Comparison of ENCODE assay signal across 19 cellular contexts in genomic region chr12:31506907-31507306, GRCh38.
A peak's percentile ranks its signal among the peaks of the same experiment; 100 is the strongest.
DNase-seq lines count a peak whose midpoint lies in the region; ATAC-seq and TF ChIP-seq lines count a peak whose summit lies in the region.
"Had no signal": no experiment of that assay in that cellular context is flagged by ENCODE, and none has a peak within 500 bp of the region (broad histone marks: within the 10 kb centered on the region; RNA-seq: fewer than 3 reads in every experiment).

No MANE protein-coding gene starts in this region.

- H3K27me3 ChIP-seq in cardiac muscle cell = no peaks in the 10 kb centered on the region
- no peaks in the 10 kb centered on the region for H3K27me3 ChIP-seq in mammary epithelial cell (ENCODE audit: insufficient read depth, low read length)
- H3K27me3 ChIP-seq in effector memory CD4-positive, alpha-beta T cell (replicated peaks; ENCODE audit: control insufficient read depth, insufficient read depth, low read length, poor library complexity, severe bottlenecking) = no peaks in the 10 kb centered on the region
- H3K27me3 ChIP-seq: sigmoid colon, upper lobe of right lung had no signal

- no TSS peak for BruUV-seq in mammary epithelial cell (replicated peaks; lab: Mats Ljungman, UMichigan)

- in situ Hi-C loops in mammary epithelial cell (cut with MboI; ENCODE audit: low sequenced_read_pairs in 2 of 2) = no loop called here

- H3K27ac ChIP-seq in cardiac muscle cell (peak overlapping the region; percentile 55), mammary epithelial cell (ENCODE audit: insufficient read depth, low read depth, low read length) (no peak overlapping the region)
- H3K27ac ChIP-seq in effector memory CD4-positive, alpha-beta T cell (ENCODE audit: insufficient read depth, low read length, poor library complexity, severe bottlenecking) = no peak overlapping the region
- H3K27ac ChIP-seq: KMS-11, sigmoid colon, upper lobe of right lung had no signal

- intact Hi-C loops in Right ventricle myocardium inferior (cut with DNase I) (no loop called here), mammary epithelial cell (cut with micrococcal nuclease) (no loop called here)

- H3K9me3 ChIP-seq in cardiac muscle cell (ENCODE audit: low read depth) = no peaks in the 10 kb centered on the region
- H3K9me3 ChIP-seq in mammary epithelial cell (replicated peaks; ENCODE audit: insufficient read depth, low read length) = peaks cover 9% of the 10 kb centered on the region
- H3K9me3 ChIP-seq in effector memory CD4-positive, alpha-beta T cell (ENCODE audit: control insufficient read depth, low read length) = no peaks in the 10 kb centered on the region
- H3K9me3 ChIP-seq: sigmoid colon, upper lobe of right lung had no signal

- CTCF ChIA-PET in mammary epithelial cell (lab: Charles Lee; ENCODE audit: low non-redundant PET) = no interaction called here

- H3K79me2 ChIP-seq in mammary epithelial cell (ENCODE audit: insufficient read depth, low read length) = no peaks in the 10 kb centered on the region

- no peak overlapping the region for H3K9ac ChIP-seq in mammary epithelial cell (ENCODE audit: insufficient read depth, low read length)
- H3K9ac ChIP-seq: KMS-11 had no signal

- dilution Hi-C loops in mammary epithelial cell (cut with HindIII; ENCODE audit: low sequenced_read_pairs) = no loop called here

- ATAC-seq in Right ventricle myocardium inferior = no peak
- ATAC-seq: PC-3; stimulated activated memory B cell treated with anti-CD40 and anti-IgM and Interleukin-4, amounts not matched to agents 10 μg/mL and 1 μg/mL and 100 μg/mL, for 72 hours; upper lobe of right lung had no signal

- no peak for TF ChIP-seq CTCF in cardiac muscle cell (IDR thresholded peaks at IDR 0.05; ENCODE audit: low read depth, low read length)
- TF ChIP-seq CTCF in mammary epithelial cell (conservative IDR thresholded peaks at IDR 0.05 in 1 of 2, IDR thresholded peaks at IDR 0.05 in 1 of 2; ENCODE audit: extremely low read depth in 1 of 2, insufficient read depth in 1 of 2, low read depth in 1 of 2, low read length in 2 of 2) = no peak

- H3K36me3 ChIP-seq in cardiac muscle cell (peaks cover 2% of the 10 kb centered on the region), mammary epithelial cell (ENCODE audit: insufficient read depth, low read length) (no peaks in the 10 kb centered on the region)
- H3K36me3 ChIP-seq in effector memory CD4-positive, alpha-beta T cell (ENCODE audit: control insufficient read depth, insufficient read depth, low read length) = no peaks in the 10 kb centered on the region
- H3K36me3 ChIP-seq: sigmoid colon, upper lobe of right lung had no signal

- no peaks in the 10 kb centered on the region for H4K20me1 ChIP-seq in mammary epithelial cell (ENCODE audit: insufficient read depth, low read length)

- H2AFZ ChIP-seq in mammary epithelial cell (ENCODE audit: low read depth, low read length) = peak overlapping the region; percentile 9

- H3K4me3 ChIP-seq in cardiac muscle cell = no peak overlapping the region
- H3K4me3 ChIP-seq in mammary epithelial cell (replicated peaks in 1 of 3; ENCODE audit: insufficient read depth in 1 of 3, low read depth in 2 of 3, low read length in 3 of 3) = no peak overlapping the region
- no peak overlapping the region for H3K4me3 ChIP-seq in effector memory CD4-positive, alpha-beta T cell (ENCODE audit: insufficient read depth, low read depth, low read length, poor library complexity, severe bottlenecking)
- H3K4me3 ChIP-seq: sigmoid colon, upper lobe of right lung had no signal

- DNase-seq in cardiac muscle cell (ENCODE audit: low read depth in 1 of 2, low spot score in 1 of 2) (peak; percentile 38 to 76), Right ventricle myocardium inferior (ENCODE audit: missing footprints) (no peak), mammary epithelial cell (peak; percentile 23), iPS-NIHi11 (ENCODE audit: low spot score) (peak; percentile 28), pons (ENCODE audit: low spot score) (no peak), AG20443 (ENCODE audit: low spot score) (no peak), NCI-H82 treated with DMSO at 0.1 percent for 48 hours (lab: John Stamatoyannopoulos, UW; ENCODE audit: unreplicated experiment) (no peak)
- no peak for DNase-seq in effector memory CD4-positive, alpha-beta T cell
- DNase-seq: 8988T; activated T-cell treated with anti-CD3 and anti-CD28 coated beads for 4 hours; CD8-positive, alpha-beta memory T cell; NCI-H1436 treated with DMSO at 0.1 percent for 48 hours; NCI-H524; PC-3; sigmoid colon; T-helper 2 cell; upper lobe of right lung had no signal

- no peak overlapping the region for H3K4me2 ChIP-seq in mammary epithelial cell (ENCODE audit: insufficient read depth, low read depth, low read length)
- H3K4me2 ChIP-seq: KMS-11 had no signal

- 94% methylated on average over 6 of the region's 6 CpGs for WGBS in mammary epithelial cell (ENCODE audit: low coverage, missing lambda C conversion rate)

- H3K4me1 ChIP-seq in cardiac muscle cell (ENCODE audit: low read depth) (peaks cover 16% of the 10 kb centered on the region), mammary epithelial cell (ENCODE audit: insufficient read depth, low read length) (no peaks in the 10 kb centered on the region)
- H3K4me1 ChIP-seq in effector memory CD4-positive, alpha-beta T cell (ENCODE audit: control insufficient read depth, insufficient read depth, low read length, poor library complexity, severe bottlenecking) = no peaks in the 10 kb centered on the region
- H3K4me1 ChIP-seq: upper lobe of right lung had no signal

Comparison
In these comparisons a context has a peak if more than half of its experiments do, and no peak if none do; other contexts are left out.
1. DNase-seq: peak in cardiac muscle cell (2 of 2), mammary epithelial cell (single experiment) and iPS-NIHi11 (single experiment); none in Right ventricle myocardium inferior (single experiment), pons (single experiment), effector memory CD4-positive, alpha-beta T cell (0 of 3), AG20443 (single experiment) and NCI-H82 treated with DMSO at 0.1 percent for 48 hours (single experiment).